Comparison of ENCODE assay signal across 8 cellular contexts in the genomic region with DNA sequence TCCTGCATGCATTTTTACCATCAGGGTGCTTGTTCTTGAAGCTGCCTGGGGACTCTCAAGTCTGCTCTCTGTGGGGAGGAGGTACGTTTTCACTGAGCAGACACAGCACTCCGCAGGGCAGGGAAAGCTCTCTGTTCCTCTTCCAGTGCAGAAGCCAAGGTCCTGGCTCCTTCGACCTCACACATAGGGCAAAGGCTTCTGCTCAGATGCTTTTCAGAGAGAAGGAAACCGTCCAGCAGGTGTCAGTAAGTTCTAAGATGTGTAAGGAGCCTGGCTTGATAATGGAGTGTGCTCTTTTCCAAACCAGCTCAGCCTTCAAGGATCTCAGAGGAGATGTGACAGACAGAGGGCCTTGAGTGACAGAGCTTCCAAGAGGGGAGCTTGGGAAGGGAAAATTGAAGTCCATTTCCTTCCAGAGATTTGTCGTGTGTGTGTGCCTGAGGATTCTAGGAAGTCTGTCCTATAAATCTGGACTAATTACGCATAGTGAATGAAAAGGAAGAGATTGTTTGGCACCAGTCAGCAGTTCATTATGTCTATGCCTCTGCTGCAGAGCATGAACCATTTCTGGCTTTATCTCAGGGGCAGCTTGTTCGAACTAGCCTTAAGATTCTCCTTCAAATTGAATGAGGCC.
DNase-seq lines count a peak whose midpoint lies in the region; ATAC-seq and TF ChIP-seq lines count a peak whose summit lies in the region.

No MANE protein-coding gene starts in this region.

- no peak overlapping the region for H3K4me2 ChIP-seq in KMS-11
- H3K4me2 ChIP-seq in OCI-LY3 (ENCODE audit: low read length): no peak overlapping the region

- H3K79me2 ChIP-seq in KMS-11 (ENCODE audit: insufficient read depth, low read depth) (no peaks in the 10 kb centered on the region), OCI-LY3 (ENCODE audit: low read length) (no peaks in the 10 kb centered on the region)

- no peak overlapping the region for H3K4me3 Mint-ChIP-seq in endodermal cell

- H3K27me3 Mint-ChIP-seq in endodermal cell (ENCODE audit: insufficient read depth): peaks cover 24% of the 10 kb centered on the region

- H3K4me3 ChIP-seq in KMS-11 (IDR thresholded peaks at IDR 0.05; ENCODE audit: insufficient read depth, low read depth, low read length): no peak overlapping the region
- no peak overlapping the region for H3K4me3 ChIP-seq in OCI-LY3 (ENCODE audit: low read length)
- H3K4me3 ChIP-seq in endodermal cell (ENCODE audit: low read length): no peak overlapping the region
- H3K4me3 ChIP-seq in mucosa of descending colon: no peak overlapping the region

- no peaks in the 10 kb centered on the region for H3K9me3 Mint-ChIP-seq in endodermal cell

- no peaks in the 10 kb centered on the region for H4K20me1 ChIP-seq in KMS-11 (ENCODE audit: insufficient read depth)
- H4K20me1 ChIP-seq in OCI-LY3 (ENCODE audit: insufficient read depth, low read length): no peaks in the 10 kb centered on the region

- peak; percentile 81 for ATAC-seq in GM18868 (IDR thresholded peaks at IDR 0.05; ENCODE audit: unreplicated experiment)
- ATAC-seq in mucosa of descending colon: peak; percentile 94

- H3K9ac ChIP-seq in KMS-11 (no peak overlapping the region), OCI-LY3 (ENCODE audit: low read length) (no peak overlapping the region), endodermal cell (ENCODE audit: extremely low read depth, low read length, poor library complexity, severe bottlenecking) (no peak overlapping the region)

- intact Hi-C loops in mucosa of descending colon (cut with DNase I, micrococcal nuclease): loop anchor here in 1 of 2 donors (5.0 kb wide), 1 partner anchor 723 kb away; no protein-coding TSS in a partner anchor

- H3K36me3 ChIP-seq in KMS-11 (ENCODE audit: insufficient read depth): no peaks in the 10 kb centered on the region
- no peaks in the 10 kb centered on the region for H3K36me3 ChIP-seq in OCI-LY3 (replicated peaks; ENCODE audit: low read depth, low read length)
- no peaks in the 10 kb centered on the region for H3K36me3 ChIP-seq in endodermal cell (ENCODE audit: control insufficient read depth, insufficient read depth, low read length)
- no peaks in the 10 kb centered on the region for H3K36me3 ChIP-seq in mucosa of descending colon (ENCODE audit: low read depth)

- no peak overlapping the region for H3K27ac Mint-ChIP-seq in endodermal cell

- H3K27ac ChIP-seq in KMS-11: no peak overlapping the region
- no peak overlapping the region for H3K27ac ChIP-seq in OCI-LY3 (ENCODE audit: low read length)
- H3K27ac ChIP-seq in endodermal cell (ENCODE audit: low read depth, low read length): no peak overlapping the region

- H3K4me1 ChIP-seq in KMS-11 (ENCODE audit: low read depth, poor library complexity, severe bottlenecking) (no peaks in the 10 kb centered on the region), OCI-LY3 (ENCODE audit: low read length) (no peaks in the 10 kb centered on the region), endodermal cell (ENCODE audit: control insufficient read depth, insufficient read depth, low read length) (no peaks in the 10 kb centered on the region), mucosa of descending colon (ENCODE audit: low read depth) (no peaks in the 10 kb centered on the region)

- H3K9me3 ChIP-seq in OCI-LY3 (ENCODE audit: insufficient read depth, low read length) (no peaks in the 10 kb centered on the region), endodermal cell (ENCODE audit: control insufficient read depth, low read length) (no peaks in the 10 kb centered on the region), mucosa of descending colon (no peaks in the 10 kb centered on the region)

- TF ChIP-seq CTCF in KMS-11 (conservative IDR thresholded peaks at IDR 0.05; ENCODE audit: low read depth, low read length) (peak; percentile 79), OCI-LY3 (IDR thresholded peaks at IDR 0.05; ENCODE audit: low read depth, low read length) (peak; percentile 60), endodermal cell (conservative IDR thresholded peaks at IDR 0.05) (peak; percentile 82), mucosa of descending colon (IDR thresholded peaks at IDR 0.05) (no peak)

- WGBS in endodermal cell (ENCODE audit: insufficient coverage in 1 of 2, insufficient read length in 1 of 2), 2 experiments: 45 to 55% methylated on average over 5 to 7 of the region's 7 CpGs

- peak; percentile 69 for DNase-seq in CD1c-positive myeloid dendritic cell (ENCODE audit: extremely low spot score)
- DNase-seq in endodermal cell: peak; percentile 86
- DNase-seq in mucosa of descending colon: peak in 2 of 3 donors; percentile 28 to 89
- DNase-seq in activated T-cell treated with anti-CD3 and anti-CD28 coated beads, Interleukin-2, amount 50 U/mL, for 1 hour: no peak
- DNase-seq in NCI-H1048 (lab: John Stamatoyannopoulos, UW): no peak

- H2AFZ ChIP-seq in KMS-11 (ENCODE audit: low read depth) (no peak overlapping the region), OCI-LY3 (ENCODE audit: low read depth, low read length) (no peak overlapping the region)

- peaks cover 3% of the 10 kb centered on the region for H3K4me1 Mint-ChIP-seq in endodermal cell

- H3K27me3 ChIP-seq in KMS-11 (ENCODE audit: insufficient read depth, low read depth) (no peaks in the 10 kb centered on the region), OCI-LY3 (ENCODE audit: low read depth, low read length) (no peaks in the 10 kb centered on the region), endodermal cell (ENCODE audit: control insufficient read depth, insufficient read depth, low read length, poor library complexity, severe bottlenecking) (peaks cover 29% of the 10 kb centered on the region)

- H3K36me3 Mint-ChIP-seq in endodermal cell (ENCODE audit: low read depth): no peaks in the 10 kb centered on the region

Comparison
In these comparisons a context has a peak if more than half of its experiments do, and no peak if none do; other contexts are left out.
1. DNase-seq: peak in CD1c-positive myeloid dendritic cell (single experiment), endodermal cell (single experiment) and mucosa of descending colon (2 of 3); none in activated T-cell treated with anti-CD3 and anti-CD28 coated beads, Interleukin-2, amount 50 U/mL, for 1 hour (single experiment) and NCI-H1048 (single experiment).